Comparison of ENCODE assay signal across 10 cellular contexts in the genomic region with DNA sequence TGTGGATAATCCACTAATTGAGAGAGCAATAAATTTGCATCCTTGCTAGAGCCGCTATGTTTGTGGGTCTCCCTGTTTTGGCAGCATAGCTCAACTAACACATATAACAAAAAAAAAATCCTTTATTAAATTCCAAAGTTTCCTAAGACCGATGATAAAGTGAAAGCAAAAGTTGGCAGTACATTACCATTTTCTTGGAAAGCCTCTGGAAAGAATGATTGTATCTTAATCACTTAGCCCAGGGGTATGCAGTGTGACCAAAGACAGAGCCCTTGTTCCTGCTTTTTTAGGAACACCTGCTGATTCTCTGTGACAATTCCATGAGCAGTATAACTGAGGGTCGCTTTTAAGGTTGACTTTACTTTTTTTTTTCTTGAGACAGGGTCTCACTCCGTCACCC. TPM values are rescaled to one million over a fixed set of nuclear protein-coding genes. Genes with fewer than 3 reads are reported as not detected.
DNase-seq lines count a peak whose midpoint lies in the region; ATAC-seq lines count a peak whose summit lies in the region.
"Had no signal": no experiment of that assay in that cellular context is flagged by ENCODE, and none has a peak within 500 bp of the region (broad histone marks: within the 10 kb centered on the region; RNA-seq: fewer than 3 reads in every experiment).

No MANE protein-coding gene starts in this region.

- no peak for ATAC-seq in stimulated activated naive B cell treated with anti-CD40 and anti-IgM and Interleukin-4, amounts not matched to agents 10 μg/mL and 1 μg/mL and 100 μg/mL, for 72 hours (replicated peaks)
- no peak for ATAC-seq in GM21447 (IDR thresholded peaks at IDR 0.05; ENCODE audit: unreplicated experiment)

- H3K4me3 ChIP-seq in SJSA1: 0 out of 2 replicates have a peak overlapping the region, but pooled peaks have one; percentile 6

- H3K27me3 ChIP-seq in SJSA1 (replicated peaks): no peaks in the 10 kb centered on the region

- H3K36me3 Mint-ChIP-seq in activated CD4-positive, alpha-beta T cell treated with anti-CD3 and anti-CD28 coated beads, Interleukin-2, amount 10 ng/mL, durations not matched to agents 24 days and 14 days (ENCODE audit: low read depth): peaks cover 32% of the 10 kb centered on the region
- peaks cover 0 to 6% of the 10 kb centered on the region in 2 donors for H3K36me3 Mint-ChIP-seq in stimulated activated naive B cell treated with anti-CD40 and anti-IgM and Interleukin-4, amounts not matched to agents 10 μg/mL and 1 μg/mL and 100 μg/mL, for 72 hours

- H3K9me3 ChIP-seq in SJSA1 (replicated peaks): 0 out of 2 replicates have a peak, but pooled peaks cover 2% of the 10 kb centered on the region

- peaks cover 52% of the 10 kb centered on the region for H3K4me1 Mint-ChIP-seq in activated CD4-positive, alpha-beta T cell treated with anti-CD3 and anti-CD28 coated beads, Interleukin-2, amount 10 ng/mL, durations not matched to agents 24 days and 14 days
- H3K4me1 Mint-ChIP-seq in stimulated activated naive B cell treated with anti-CD40 and anti-IgM and Interleukin-4, amounts not matched to agents 10 μg/mL and 1 μg/mL and 100 μg/mL, for 72 hours: peaks cover 12 to 55% of the 10 kb centered on the region in 2 donors

- H3K4me3 Mint-ChIP-seq in activated CD4-positive, alpha-beta T cell treated with anti-CD3 and anti-CD28 coated beads, Interleukin-2, amount 10 ng/mL, durations not matched to agents 24 days and 14 days: peak overlapping the region; percentile 22
- no peak overlapping the region for H3K4me3 Mint-ChIP-seq in stimulated activated naive B cell treated with anti-CD40 and anti-IgM and Interleukin-4, amounts not matched to agents 10 μg/mL and 1 μg/mL and 100 μg/mL, for 72 hours

- peaks cover 14% of the 10 kb centered on the region for H3K9me3 Mint-ChIP-seq in activated CD4-positive, alpha-beta T cell treated with anti-CD3 and anti-CD28 coated beads, Interleukin-2, amount 10 ng/mL, durations not matched to agents 24 days and 14 days
- peaks cover 6 to 13% of the 10 kb centered on the region in 2 donors for H3K9me3 Mint-ChIP-seq in stimulated activated naive B cell treated with anti-CD40 and anti-IgM and Interleukin-4, amounts not matched to agents 10 μg/mL and 1 μg/mL and 100 μg/mL, for 72 hours

- peaks cover 30% of the 10 kb centered on the region for H3K4me1 ChIP-seq in SJSA1 (replicated peaks)

- H3K27ac ChIP-seq in SJSA1: no peak overlapping the region

- H3K27me3 Mint-ChIP-seq in activated CD4-positive, alpha-beta T cell treated with anti-CD3 and anti-CD28 coated beads, Interleukin-2, amount 10 ng/mL, durations not matched to agents 24 days and 14 days: no peaks in the 10 kb centered on the region
- no peaks in the 10 kb centered on the region for H3K27me3 Mint-ChIP-seq in stimulated activated naive B cell treated with anti-CD40 and anti-IgM and Interleukin-4, amounts not matched to agents 10 μg/mL and 1 μg/mL and 100 μg/mL, for 72 hours

- H3K27ac Mint-ChIP-seq in activated CD4-positive, alpha-beta T cell treated with anti-CD3 and anti-CD28 coated beads, Interleukin-2, amount 10 ng/mL, durations not matched to agents 24 days and 14 days: peak overlapping the region; percentile 99
- H3K27ac Mint-ChIP-seq in stimulated activated naive B cell treated with anti-CD40 and anti-IgM and Interleukin-4, amounts not matched to agents 10 μg/mL and 1 μg/mL and 100 μg/mL, for 72 hours: peak overlapping the region; percentile 86

- no peaks in the 10 kb centered on the region for H3K36me3 ChIP-seq in SJSA1

- intact Hi-C loops in activated CD4-positive, alpha-beta T cell treated with anti-CD3 and anti-CD28 coated beads, Interleukin-2, amount 10 ng/mL, durations not matched to agents 24 days and 14 days (cut with micrococcal nuclease): no loop called here

- DNase-seq in activated CD4-positive, alpha-beta T cell treated with anti-CD3 and anti-CD28 coated beads, Interleukin-2, amount 10 ng/mL, durations not matched to agents 24 days and 14 days: no peak
- DNase-seq in activated CD4-positive, alpha-beta T cell treated with anti-CD3 and anti-CD28 coated beads, Interleukin-2, amount 50 U/mL, for 4 hours: no peak
- DNase-seq in SJSA1 (ENCODE audit: low read depth in 1 of 2, low spot score in 2 of 2): no peak
- peak; percentile 15 for DNase-seq in fibroblast of gingiva (ENCODE audit: low read depth)
- no peak for DNase-seq in stimulated activated naive B cell treated with anti-CD40 and anti-IgM and Interleukin-4, amounts not matched to agents 10 μg/mL and 1 μg/mL and 100 μg/mL, for 72 hours
- no peak for DNase-seq in NK-92 treated with Interleukin-12 subunit alpha and Interleukin-12 subunit beta, amount 100 ng/mL, for 24 hours (lab: John Stamatoyannopoulos, UW)
- no peak for DNase-seq in anterior cingulate cortex (lab: John Stamatoyannopoulos, UW)
- DNase-seq: 8988T; stimulated activated naive CD4-positive, alpha-beta T cell treated with Interleukin-2 at 50 U/mL for 16 hours had no signal

RNA-seq across cellular contexts. Expression of gene IL7R, which starts 5.4 kb away (rescaled TPM):
- total RNA-seq in activated CD4-positive, alpha-beta T cell treated with anti-CD3 and anti-CD28 coated beads, Interleukin-2, amount 10 ng/mL, durations not matched to agents 24 days and 14 days: 57.7 and 64.1 TPM in 2 replicates
- 86.6 and 90.1 TPM in 2 replicates for total RNA-seq in SJSA1 (2014; rRNA removed; shearing (Covaris generic))
